8 cellular contexts compared by ENCODE assay signal in genomic region chr18:34977787-34978532, GRCh38.
DNase-seq lines count a peak whose midpoint lies in the region; ATAC-seq and TF ChIP-seq lines count a peak whose summit lies in the region.

No MANE protein-coding gene starts in this region.

- H3K36me3 ChIP-seq in HEK293 (ENCODE audit: control insufficient read depth in 2 of 2, insufficient read depth in 1 of 2, low read length in 2 of 2), result no peaks in the 10 kb centered on the region
- H3K36me3 ChIP-seq in mucosa of descending colon (ENCODE audit: low read depth), result no peaks in the 10 kb centered on the region

- H3K4me1 ChIP-seq in HEK293 (ENCODE audit: control insufficient read depth, insufficient read depth, low read length) (no peaks in the 10 kb centered on the region), mucosa of descending colon (ENCODE audit: low read depth) (peaks cover 16% of the 10 kb centered on the region)

- no peaks in the 10 kb centered on the region for H3K36me3 Mint-ChIP-seq in activated CD8-positive, alpha-beta memory T cell treated with anti-CD3 and anti-CD28 coated beads, Interleukin-2, amount 10 ng/mL, durations not matched to agents 7 days and 5 days
- no peaks in the 10 kb centered on the region for H3K36me3 Mint-ChIP-seq in endothelial cell (ENCODE audit: low read depth, unreplicated experiment)
- no peaks in the 10 kb centered on the region for H3K36me3 Mint-ChIP-seq in stimulated activated memory B cell treated with anti-CD40 and anti-IgM and Interleukin-4, amounts not matched to agents 10 μg/mL and 1 μg/mL and 100 μg/mL, for 72 hours

- H3K9me3 Mint-ChIP-seq in activated CD8-positive, alpha-beta memory T cell treated with anti-CD3 and anti-CD28 coated beads, Interleukin-2, amount 10 ng/mL, durations not matched to agents 7 days and 5 days (ENCODE audit: low read depth), result no peaks in the 10 kb centered on the region
- H3K9me3 Mint-ChIP-seq in endothelial cell (ENCODE audit: unreplicated experiment), result no peaks in the 10 kb centered on the region
- H3K9me3 Mint-ChIP-seq in stimulated activated memory B cell treated with anti-CD40 and anti-IgM and Interleukin-4, amounts not matched to agents 10 μg/mL and 1 μg/mL and 100 μg/mL, for 72 hours, result no peaks in the 10 kb centered on the region

- ATAC-seq in activated CD8-positive, alpha-beta memory T cell treated with anti-CD3 and anti-CD28 coated beads, Interleukin-2, amount 10 ng/mL, durations not matched to agents 7 days and 5 days, result peak; percentile 28
- peak; percentile 47 for ATAC-seq in mucosa of descending colon
- peak; percentile 52 for ATAC-seq in stimulated activated memory B cell treated with anti-CD40 and anti-IgM and Interleukin-4, amounts not matched to agents 10 μg/mL and 1 μg/mL and 100 μg/mL, for 72 hours

- peak overlapping the region; percentile 76 for H3K4me3 ChIP-seq in HEK293 (ENCODE audit: low read depth, low read length)
- peak overlapping the region; percentile 77 for H3K4me3 ChIP-seq in mucosa of descending colon

- CTCF ChIA-PET in HEK293 (lab: Yijun Ruan, JAX), result interaction anchor here (0.6 to 0.9 kb wide), 4 partner anchors 11 to 405 kb away, joined by 3 read pairs; no protein-coding TSS in a partner anchor
- CTCF ChIA-PET in activated CD8-positive, alpha-beta memory T cell treated with anti-CD3 and anti-CD28 coated beads, Interleukin-2, amount 10 ng/mL, durations not matched to agents 7 days and 5 days (lab: Charles Lee), result interaction anchor here (1.4 kb wide), 2 partner anchors 51 to 64 kb away, joined by 3 to 5 read pairs; partner anchors contain the start of gene MAPRE2
- CTCF ChIA-PET in RWPE1 (lab: Yijun Ruan, JAX), result no interaction called here

- peak overlapping the region; percentile 44 for H3K27ac Mint-ChIP-seq in activated CD8-positive, alpha-beta memory T cell treated with anti-CD3 and anti-CD28 coated beads, Interleukin-2, amount 10 ng/mL, durations not matched to agents 7 days and 5 days
- H3K27ac Mint-ChIP-seq in endothelial cell (ENCODE audit: unreplicated experiment), result no peak overlapping the region
- peak overlapping the region; percentile 36 for H3K27ac Mint-ChIP-seq in stimulated activated memory B cell treated with anti-CD40 and anti-IgM and Interleukin-4, amounts not matched to agents 10 μg/mL and 1 μg/mL and 100 μg/mL, for 72 hours

- POLR2A ChIA-PET in HEK293 (lab: Yijun Ruan, JAX) (interaction anchor here (0.9 to 1.6 kb wide), 4 partner anchors 9 to 65 kb away, joined by 3 to 4 read pairs (median 4); partner anchors contain the start of gene MAPRE2), RWPE1 (lab: Yijun Ruan, JAX; ENCODE audit: low non-redundant PET) (no interaction called here)

- TF ChIP-seq CTCF in HEK293 (tag by site-specific recombination; IDR thresholded peaks at IDR 0.05) (no peak; the same call in 1 of the 2 replicates), endothelial cell (IDR thresholded peaks at IDR 0.05; ENCODE audit: unreplicated experiment) (no peak), mucosa of descending colon (IDR thresholded peaks at IDR 0.05) (no peak), RWPE1 (conservative IDR thresholded peaks at IDR 0.05; ENCODE audit: low read depth) (no peak)

- peak; percentile 47 for DNase-seq in Daoy (ENCODE audit: low read depth)
- peak; percentile 8 for DNase-seq in NCI-H2171 (lab: John Stamatoyannopoulos, UW)
- DNase-seq in activated CD8-positive, alpha-beta memory T cell treated with anti-CD3 and anti-CD28 coated beads, Interleukin-2, amount 10 ng/mL, durations not matched to agents 7 days and 5 days, result peak; percentile 72
- peak; percentile 44 for DNase-seq in endothelial cell (ENCODE audit: low spot score)
- peak; percentile 83 to 89 (median 83) for DNase-seq in mucosa of descending colon
- no peak for DNase-seq in RWPE1 (ENCODE audit: low spot score)

- peaks cover 22% of the 10 kb centered on the region for H3K4me1 Mint-ChIP-seq in activated CD8-positive, alpha-beta memory T cell treated with anti-CD3 and anti-CD28 coated beads, Interleukin-2, amount 10 ng/mL, durations not matched to agents 7 days and 5 days
- peaks cover 18% of the 10 kb centered on the region for H3K4me1 Mint-ChIP-seq in endothelial cell (ENCODE audit: unreplicated experiment)
- H3K4me1 Mint-ChIP-seq in stimulated activated memory B cell treated with anti-CD40 and anti-IgM and Interleukin-4, amounts not matched to agents 10 μg/mL and 1 μg/mL and 100 μg/mL, for 72 hours, result peaks cover 30% of the 10 kb centered on the region

- H3K27ac ChIP-seq in HEK293 (ENCODE audit: extremely low read depth, low read depth, low read length) (no peak overlapping the region; the same call in 1 of the 2 replicates), RWPE1 (no peak overlapping the region)

- intact Hi-C loops in mucosa of descending colon (cut with DNase I, micrococcal nuclease), result no loop called here

- H3K9me3 ChIP-seq in HEK293 (ENCODE audit: control insufficient read depth, insufficient read depth, low read depth, low read length) (no peaks in the 10 kb centered on the region), mucosa of descending colon (no peaks in the 10 kb centered on the region)

- peak overlapping the region; percentile 78 for H3K4me3 Mint-ChIP-seq in activated CD8-positive, alpha-beta memory T cell treated with anti-CD3 and anti-CD28 coated beads, Interleukin-2, amount 10 ng/mL, durations not matched to agents 7 days and 5 days
- H3K4me3 Mint-ChIP-seq in endothelial cell (ENCODE audit: unreplicated experiment), result peak overlapping the region; percentile 90
- H3K4me3 Mint-ChIP-seq in stimulated activated memory B cell treated with anti-CD40 and anti-IgM and Interleukin-4, amounts not matched to agents 10 μg/mL and 1 μg/mL and 100 μg/mL, for 72 hours, result peak overlapping the region; percentile 87

- H3K27me3 Mint-ChIP-seq in activated CD8-positive, alpha-beta memory T cell treated with anti-CD3 and anti-CD28 coated beads, Interleukin-2, amount 10 ng/mL, durations not matched to agents 7 days and 5 days, result peaks cover 47% of the 10 kb centered on the region
- peaks cover 20% of the 10 kb centered on the region for H3K27me3 Mint-ChIP-seq in endothelial cell (ENCODE audit: unreplicated experiment)
- H3K27me3 Mint-ChIP-seq in stimulated activated memory B cell treated with anti-CD40 and anti-IgM and Interleukin-4, amounts not matched to agents 10 μg/mL and 1 μg/mL and 100 μg/mL, for 72 hours, result peaks cover 19% of the 10 kb centered on the region

TF ChIP-seq in HEK293, 187 proteins besides CTCF, POLR2A, EP300 and RAD21:
- no peak for TF ChIP-seq ZNF610 (tag by site-specific recombination; IDR thresholded peaks at IDR 0.05; ENCODE audit: borderline replicate concordance)
- TF ChIP-seq ZNF843 (tag by site-specific recombination; IDR thresholded peaks at IDR 0.05), result no peak
- peak; percentile 38; the same call in 1 of the 2 replicates for TF ChIP-seq ZNF366 (tag by site-specific recombination; conservative IDR thresholded peaks at IDR 0.05)
- no peak for TF ChIP-seq HOXD13 (CRISPR knock-in tag; IDR thresholded peaks at IDR 0.05; ENCODE audit: borderline replicate concordance)
- TF ChIP-seq ZNF777 (tag by site-specific recombination; IDR thresholded peaks at IDR 0.05; ENCODE audit: borderline replicate concordance), result 0 out of 2 replicates have a peak, but pooled peaks have one; percentile 11
- peak; percentile 71 for TF ChIP-seq ZNF501 (tag by site-specific recombination; IDR thresholded peaks at IDR 0.05)
- peak; percentile 54; the same call in 1 of the 2 replicates for TF ChIP-seq TCF7L2 (IDR thresholded peaks at IDR 0.05; ENCODE audit: borderline replicate concordance, low read depth, low read length)
